13 cellular contexts compared by ENCODE assay signal in genomic region chr21:35254006-35254751, GRCh38.
DNase-seq lines count a peak whose midpoint lies in the region; ATAC-seq lines count a peak whose summit lies in the region.
"Had no signal": no experiment of that assay in that cellular context is flagged by ENCODE, and none has a peak within 500 bp of the region (broad histone marks: within the 10 kb centered on the region; RNA-seq: fewer than 3 reads in every experiment).

No MANE protein-coding gene starts in this region.

- DNase-seq in GM23248, result peak; percentile 83
- peak; percentile 48 for DNase-seq in SIG-M5 (lab: John Stamatoyannopoulos, UW)
- DNase-seq in fibroblast of peridontal ligament (ENCODE audit: extremely low read depth), result peak; percentile 89
- no peak for DNase-seq in hepatic stellate cell (ENCODE audit: low spot score)
- DNase-seq in NCI-H82 (lab: John Stamatoyannopoulos, UW), result no peak
- no peak for DNase-seq in NCI-H748 treated with DMSO at 0.1 percent for 48 hours (lab: John Stamatoyannopoulos, UW)
- DNase-seq: activated naive CD4-positive, alpha-beta T cell; dorsolateral prefrontal cortex; naive thymus-derived CD4-positive, alpha-beta T cell; NCI-H2171 treated with DMSO at 0.1 percent for 48 hours had no signal

- H3K4me3 ChIP-seq in GM23248, result peak overlapping the region; percentile 28
- peak overlapping the region in 1 of 3 donors; percentile 2 for H3K4me3 ChIP-seq in skeletal muscle tissue (ENCODE audit: low read length in 3 of 3)
- H3K4me3 ChIP-seq: dorsolateral prefrontal cortex, SJSA1 had no signal

- H3K27ac ChIP-seq in GM23248, result peak overlapping the region; percentile 75
- H3K27ac ChIP-seq in skeletal muscle tissue (ENCODE audit: low read depth, low read length), result peak overlapping the region; percentile 96
- H3K27ac ChIP-seq: dorsolateral prefrontal cortex, SJSA1 had no signal

- H3K4me2 ChIP-seq in GM23248 (ENCODE audit: unreplicated experiment), result peak overlapping the region; percentile 66

- H3K9me2 ChIP-seq in GM23248 (ENCODE audit: insufficient read depth), result no peaks in the 10 kb centered on the region

- no peak for ATAC-seq in HG03196 (IDR thresholded peaks at IDR 0.05; ENCODE audit: unreplicated experiment)
- ATAC-seq: naive thymus-derived CD4-positive, alpha-beta T cell had no signal

- peaks cover 59% of the 10 kb centered on the region for H3F3A ChIP-seq in GM23248 (ENCODE audit: insufficient read depth)

- H3K9ac ChIP-seq in GM23248 (peak overlapping the region; percentile 35), skeletal muscle tissue (ENCODE audit: low read depth in 1 of 3, low read length in 3 of 3) (peak overlapping the region in 2 of 3 donors; percentile 16 to 37)

- H3K79me2 ChIP-seq in GM23248 (ENCODE audit: insufficient read depth), result no peaks in the 10 kb centered on the region

- no peaks in the 10 kb centered on the region for H4K20me1 ChIP-seq in GM23248 (ENCODE audit: insufficient read depth)

- no peaks in the 10 kb centered on the region for H3K36me3 ChIP-seq in GM23248 (ENCODE audit: low read depth)
- peaks cover 0 to 2% (median 0%) of the 10 kb centered on the region in 3 donors for H3K36me3 ChIP-seq in skeletal muscle tissue (ENCODE audit: control insufficient read depth in 3 of 3, insufficient read depth in 3 of 3, low read length in 3 of 3)
- H3K36me3 ChIP-seq: SJSA1 had no signal

- H3K27me3 ChIP-seq in GM23248 (replicated peaks; ENCODE audit: insufficient read depth) (no peaks in the 10 kb centered on the region), skeletal muscle tissue (ENCODE audit: control insufficient read depth in 3 of 3, insufficient read depth in 3 of 3, low read length in 3 of 3) (no peaks in the 10 kb centered on the region)
- H3K27me3 ChIP-seq: SJSA1 had no signal

- H3K4me1 ChIP-seq in GM23248 (ENCODE audit: insufficient read depth), result peaks cover 57% of the 10 kb centered on the region
- peaks cover 18 to 40% (median 32%) of the 10 kb centered on the region in 3 donors for H3K4me1 ChIP-seq in skeletal muscle tissue (ENCODE audit: control insufficient read depth in 3 of 3, insufficient read depth in 3 of 3, low read length in 3 of 3)

- 20 to 21% methylated on average over 12 of the region's 12 CpGs for WGBS in GM23248 (ENCODE audit: low coverage in 1 of 2, low lambda C conversion rate in 2 of 2, missing lambda C conversion rate in 2 of 2), 2 experiments

- H3K9me3 ChIP-seq in GM23248 (ENCODE audit: low read depth), result no peaks in the 10 kb centered on the region
- H3K9me3 ChIP-seq in skeletal muscle tissue (ENCODE audit: control insufficient read depth in 3 of 3, low read length in 3 of 3), result no peaks in the 10 kb centered on the region
- H3K9me3 ChIP-seq: SJSA1 had no signal

- H2AFZ ChIP-seq in GM23248, result peak overlapping the region; percentile 64

- in situ Hi-C loops in GM23248 (cut with MboI), result no loop called here

Comparison
In these comparisons a context has a peak if more than half of its experiments do, and no peak if none do; other contexts are left out.
1. DNase-seq: peak in GM23248 (single experiment), SIG-M5 (single experiment) and fibroblast of peridontal ligament (single experiment); none in hepatic stellate cell (single experiment), NCI-H82 (single experiment) and NCI-H748 treated with DMSO at 0.1 percent for 48 hours (single experiment).